Comparison of ENCODE assay signal across 9 cellular contexts in the genomic region with DNA sequence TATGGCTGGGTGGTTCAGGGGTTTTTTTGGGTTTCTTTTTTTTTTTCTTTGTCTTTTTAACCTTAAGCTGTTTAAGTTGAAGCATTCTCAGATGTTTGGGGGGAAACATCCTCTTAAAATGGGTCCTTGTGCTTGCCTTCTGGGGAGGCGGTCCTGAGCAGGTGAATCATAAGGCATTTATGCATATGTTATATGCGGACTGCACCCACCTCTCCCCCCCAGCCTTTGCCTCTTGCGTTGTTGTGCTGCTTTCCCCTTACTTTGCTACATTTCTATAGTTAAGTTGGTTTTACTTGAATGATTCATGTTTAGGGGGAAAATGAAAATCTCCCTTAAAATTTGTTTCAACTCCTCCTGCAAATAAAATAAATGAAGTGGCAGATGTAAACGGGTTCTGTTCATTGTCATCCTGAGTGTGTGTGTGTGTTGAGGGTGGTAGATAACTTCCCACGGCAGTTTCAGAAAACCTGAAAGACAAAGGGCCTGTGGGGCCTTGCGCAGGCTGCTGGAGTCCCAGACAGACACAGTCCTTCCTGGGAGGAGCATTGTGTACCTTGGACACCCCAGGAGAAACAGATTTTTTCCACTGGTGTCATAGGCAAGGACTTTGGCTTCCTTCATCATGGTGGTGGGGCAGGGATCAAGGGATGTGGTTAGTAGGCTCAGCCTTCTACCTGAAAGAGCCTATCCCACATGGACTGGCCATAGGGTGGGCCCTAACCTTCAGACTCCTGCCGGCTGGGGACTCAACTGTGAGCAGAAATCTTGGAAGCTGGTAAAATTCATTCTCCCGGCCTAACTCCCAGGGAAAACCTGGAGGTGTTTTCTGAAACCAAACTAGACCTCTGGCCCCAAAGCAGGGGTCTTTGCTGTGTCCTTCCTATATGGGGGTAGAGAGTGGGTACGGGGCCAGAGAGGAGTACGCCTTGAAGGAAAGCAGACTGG. TPM values are rescaled to one million over a fixed set of nuclear protein-coding genes. Genes with fewer than 3 reads are reported as not detected.
A peak's percentile ranks its signal among the peaks of the same experiment; 100 is the strongest.
DNase-seq lines count a peak whose midpoint lies in the region; ATAC-seq and TF ChIP-seq lines count a peak whose summit lies in the region.
"Had no signal": no experiment of that assay in that cellular context is flagged by ENCODE, and none has a peak within 500 bp of the region (broad histone marks: within the 10 kb centered on the region; RNA-seq: fewer than 3 reads in every experiment).

No MANE protein-coding gene starts in this region.

- no peak overlapping the region for H3K27ac ChIP-seq in GM23248
- peak overlapping the region in 3 of 4 donors; percentile 80 to 84 (median 82) for H3K27ac ChIP-seq in gastroesophageal sphincter
- H3K27ac ChIP-seq in spleen: peak overlapping the region in 5 of 8 donors; percentile 67 to 87 (median 83)

- H3K9me3 ChIP-seq in GM23248 (ENCODE audit: low read depth): no peaks in the 10 kb centered on the region
- no peaks in the 10 kb centered on the region for H3K9me3 ChIP-seq in gastroesophageal sphincter
- H3K9me3 ChIP-seq in spleen: no peaks in the 10 kb centered on the region

- H3K36me3 ChIP-seq in GM23248 (ENCODE audit: low read depth) (peaks cover 33% of the 10 kb centered on the region), gastroesophageal sphincter (peaks cover 3 to 50% of the 10 kb centered on the region in 2 donors), spleen (peaks cover 0 to 51% (median 40%) of the 10 kb centered on the region in 6 donors)

- H3K27me3 ChIP-seq in GM23248 (replicated peaks; ENCODE audit: insufficient read depth) (no peaks in the 10 kb centered on the region), gastroesophageal sphincter (no peaks in the 10 kb centered on the region), spleen (replicated peaks in 1 of 7) (no peaks in the 10 kb centered on the region)

- no peak overlapping the region for H3K9ac ChIP-seq in GM23248

- H3K79me2 ChIP-seq in GM23248 (ENCODE audit: insufficient read depth): peaks cover 45% of the 10 kb centered on the region

- DNase-seq in GM23248: peak; percentile 14
- DNase-seq in activated CD4-positive, alpha-beta T cell treated with anti-CD3 and anti-CD28 coated beads, Interleukin-2, amount 50 U/mL, for 48 hours: peak; percentile 63 to 74
- no peak for DNase-seq in spleen
- no peak for DNase-seq in AML-193 (lab: John Stamatoyannopoulos, UW)
- DNase-seq in GM19238 (ENCODE audit: insufficient read length, low spot score): no peak
- no peak for DNase-seq in NCI-H146 (lab: John Stamatoyannopoulos, UW)
- no peak for DNase-seq in OCI-M1 (lab: John Stamatoyannopoulos, UW)
- DNase-seq: NCI-H1436 treated with DMSO at 0.1 percent for 48 hours had no signal

- ATAC-seq in gastroesophageal sphincter: no peak

- no peak for TF ChIP-seq EP300 in gastroesophageal sphincter (IDR thresholded peaks at IDR 0.05)

- peaks cover 31% of the 10 kb centered on the region for H3F3A ChIP-seq in GM23248 (ENCODE audit: insufficient read depth)

- intact Hi-C loops in spleen (cut with DNase I; ENCODE audit: low total_unique reads): no loop called here

- WGBS in GM23248 (ENCODE audit: low coverage in 1 of 2, low lambda C conversion rate in 2 of 2, missing lambda C conversion rate in 2 of 2), 2 experiments: 79 to 88% methylated on average over 9 to 10 of the region's 10 CpGs
- WGBS in gastroesophageal sphincter (ENCODE audit: low coverage in 1 of 2), 2 donors: 71 to 84% methylated on average over 7 to 8 of the region's 10 CpGs
- 65 to 76% (median 73%) methylated on average over 10 of the region's 10 CpGs for WGBS in spleen, 5 donors

- no peak for TF ChIP-seq CTCF in gastroesophageal sphincter (IDR thresholded peaks at IDR 0.05)
- no peak for TF ChIP-seq CTCF in spleen (IDR thresholded peaks at IDR 0.05 in 8 of 11, conservative IDR thresholded peaks at IDR 0.05 in 3 of 11)

- H3K4me3 ChIP-seq in GM23248 (no peak overlapping the region), gastroesophageal sphincter (no peak overlapping the region), spleen (no peak overlapping the region)

- no peaks in the 10 kb centered on the region; the same call in 1 of the 2 replicates for H4K20me1 ChIP-seq in GM23248 (ENCODE audit: insufficient read depth)

- no peak overlapping the region for H3K4me2 ChIP-seq in GM23248 (ENCODE audit: unreplicated experiment)

- H3K4me1 ChIP-seq in GM23248 (ENCODE audit: insufficient read depth): peaks cover 10% of the 10 kb centered on the region
- H3K4me1 ChIP-seq in gastroesophageal sphincter: peaks cover 0 to 21% (median 10%) of the 10 kb centered on the region in 3 donors
- peaks cover 16 to 50% (median 32%) of the 10 kb centered on the region in 6 donors for H3K4me1 ChIP-seq in spleen

- no peak for TF ChIP-seq POLR2A in gastroesophageal sphincter (IDR thresholded peaks at IDR 0.05)
- no peak for TF ChIP-seq POLR2A in spleen (IDR thresholded peaks at IDR 0.05)

- in situ Hi-C loops in GM23248 (cut with MboI): no loop called here

- no peaks in the 10 kb centered on the region for H3K9me2 ChIP-seq in GM23248 (ENCODE audit: insufficient read depth)

- H2AFZ ChIP-seq in GM23248: no peak overlapping the region

RNA-seq across cellular contexts. Expression of gene SH3D21, which starts 0.9 kb away (rescaled TPM):
- 5.6 and 14.4 TPM in 2 replicates for total RNA-seq in GM23248 (2014; rRNA removed; shearing (Covaris generic))
- polyA plus RNA-seq in GM23248 (2016; fragmentation: Nextera tagmentation; extraction: Ambion mirVana) (1.1 and 1.8 TPM in 2 replicates), spleen (1 to 10 TPM; 1.7 to 5.1 (median 1.9) TPM)
- total RNA-seq in gastroesophageal sphincter (1 to 10 TPM in 2 of 4 donors, under 1 TPM in 1, not detected in 1; 0.27 to 1.4 (median 1.3) TPM), spleen (1 to 10 TPM; 1.7 to 9.4 (median 7.2) TPM)

RNA-seq across cellular contexts. Expression of gene EVA1B, which starts 18.2 kb away (rescaled TPM):
- 294 and 328 TPM in 2 replicates for total RNA-seq in GM23248 (2014; rRNA removed; shearing (Covaris generic))
- polyA plus RNA-seq in GM23248 (2016; fragmentation: Nextera tagmentation; extraction: Ambion mirVana) (95.0 and 111 TPM in 2 replicates), spleen (10 to 100 TPM; 17.2 to 45.1 (median 37.4) TPM)
- total RNA-seq in gastroesophageal sphincter (10 to 100 TPM; 42.0 to 68.7 (median 53.7) TPM), spleen (10 to 100 TPM; 31.1 to 77.4 (median 43.7) TPM)

Comparison
In these comparisons a context has a peak if more than half of its experiments do, and no peak if none do; other contexts are left out.
1. DNase-seq: peak in GM23248 (single experiment) and activated CD4-positive, alpha-beta T cell treated with anti-CD3 and anti-CD28 coated beads, Interleukin-2, amount 50 U/mL, for 48 hours (2 of 2); none in spleen (single experiment), AML-193 (0 of 2), GM19238 (single experiment), NCI-H146 (single experiment) and OCI-M1 (single experiment).